12 cellular contexts compared by ENCODE assay signal in genomic region chr3:58043933-58044332, GRCh38. TPM values are rescaled to one million over a fixed set of nuclear protein-coding genes. Genes with fewer than 3 reads are reported as not detected.
DNase-seq lines count a peak whose midpoint lies in the region; ATAC-seq and TF ChIP-seq lines count a peak whose summit lies in the region.
"Had no signal": no experiment of that assay in that cellular context is flagged by ENCODE, and none has a peak within 500 bp of the region (broad histone marks: within the 10 kb centered on the region; RNA-seq: fewer than 3 reads in every experiment).

No MANE protein-coding gene starts in this region.

- WGBS in right lobe of liver (ENCODE audit: insufficient coverage, low coverage, low lambda C conversion rate, missing lambda C conversion rate) = 43% methylated on average over 3 of the region's 4 CpGs
- WGBS in transverse colon (ENCODE audit: low coverage in 1 of 2), 2 donors = 55% methylated on average over 4 of the region's 4 CpGs; no CpG with 5 or more reads in 1 of the 2 donors

- no peaks in the 10 kb centered on the region for H3K9me3 Mint-ChIP-seq in activated T-cell treated with anti-CD3 and anti-CD28 coated beads, Interleukin-2, amount 50 U/mL, for 72 hours
- H3K9me3 Mint-ChIP-seq: activated naive CD8-positive, alpha-beta T cell treated with anti-CD3 and anti-CD28 coated beads, Interleukin-2, amount 10 ng/mL, durations not matched to agents 7 days and 5 days had no signal

- H3K27ac ChIP-seq in brain microvascular endothelial cell (peak overlapping the region; percentile 5), right lobe of liver (peak overlapping the region in 2 of 3 donors; percentile 15 to 35), transverse colon (peak overlapping the region; percentile 23 to 79 (median 52)), caudate nucleus (ENCODE audit: low read depth, low read length) (no peak overlapping the region)

- H3K27me3 ChIP-seq in brain microvascular endothelial cell (replicated peaks) (no peaks in the 10 kb centered on the region), right lobe of liver (no peaks in the 10 kb centered on the region), transverse colon (no peaks in the 10 kb centered on the region)

- TF ChIP-seq POLR2A in right lobe of liver (IDR thresholded peaks at IDR 0.05) (no peak), transverse colon (IDR thresholded peaks at IDR 0.05) (no peak)

- intact Hi-C loops in right lobe of liver (cut with DNase I) = no loop called here
- intact Hi-C loops in transverse colon (cut with DNase I; ENCODE audit: low total_unique reads) = no loop called here
- intact Hi-C loops in sciatic nerve (cut with DNase I) = no loop called here

- TF ChIP-seq CTCF in brain microvascular endothelial cell (IDR thresholded peaks at IDR 0.05; ENCODE audit: low read depth, low read length, missing control alignments) = no peak
- no peak for TF ChIP-seq CTCF in right lobe of liver (IDR thresholded peaks at IDR 0.05)
- no peak for TF ChIP-seq CTCF in transverse colon (IDR thresholded peaks at IDR 0.05)

- peaks cover 0 to 62% (median 29%) of the 10 kb centered on the region in 4 donors for H3K4me1 ChIP-seq in right lobe of liver
- peaks cover 37 to 61% (median 47%) of the 10 kb centered on the region in 4 donors for H3K4me1 ChIP-seq in transverse colon

- H3K9me3 ChIP-seq in right lobe of liver (no peaks in the 10 kb centered on the region), transverse colon (no peaks in the 10 kb centered on the region)

- H3K4me3 ChIP-seq in brain microvascular endothelial cell (ENCODE audit: low read depth, low read length) = no peak overlapping the region
- H3K4me3 ChIP-seq in right lobe of liver = no peak overlapping the region
- H3K4me3 ChIP-seq in transverse colon = no peak overlapping the region

- H3K27ac Mint-ChIP-seq in activated T-cell treated with anti-CD3 and anti-CD28 coated beads, Interleukin-2, amount 50 U/mL, for 72 hours = no peak overlapping the region
- H3K27ac Mint-ChIP-seq: activated naive CD8-positive, alpha-beta T cell treated with anti-CD3 and anti-CD28 coated beads, Interleukin-2, amount 10 ng/mL, durations not matched to agents 7 days and 5 days had no signal

- H3K36me3 ChIP-seq in brain microvascular endothelial cell (replicated peaks) = no peaks in the 10 kb centered on the region
- no peaks in the 10 kb centered on the region for H3K36me3 ChIP-seq in right lobe of liver
- H3K36me3 ChIP-seq in transverse colon = no peaks in the 10 kb centered on the region

- no peak overlapping the region for H3K4me3 Mint-ChIP-seq in activated T-cell treated with anti-CD3 and anti-CD28 coated beads, Interleukin-2, amount 50 U/mL, for 72 hours
- H3K4me3 Mint-ChIP-seq: activated naive CD8-positive, alpha-beta T cell treated with anti-CD3 and anti-CD28 coated beads, Interleukin-2, amount 10 ng/mL, durations not matched to agents 7 days and 5 days had no signal

- H3K27me3 Mint-ChIP-seq in activated T-cell treated with anti-CD3 and anti-CD28 coated beads, Interleukin-2, amount 50 U/mL, for 72 hours (ENCODE audit: low read depth) = no peaks in the 10 kb centered on the region

- H3K36me3 Mint-ChIP-seq in activated T-cell treated with anti-CD3 and anti-CD28 coated beads, Interleukin-2, amount 50 U/mL, for 72 hours (ENCODE audit: insufficient read depth in 2 of 2) = no peaks in the 10 kb centered on the region

- no peak for DNase-seq in activated T-cell treated with anti-CD3 and anti-CD28 coated beads, Interleukin-2, amount 50 U/mL, for 72 hours
- DNase-seq in activated T-cell treated with anti-CD3 and anti-CD28 coated beads, Interleukin-2, amount 50 U/mL, for 1 hour = no peak
- DNase-seq in brain microvascular endothelial cell = no peak
- DNase-seq in right lobe of liver = no peak
- no peak for DNase-seq in transverse colon
- no peak for DNase-seq in sciatic nerve (ENCODE audit: low spot score)
- no peak for DNase-seq in caudate nucleus (lab: John Stamatoyannopoulos, UW)
- DNase-seq: activated CD4-positive, alpha-beta T cell treated with anti-CD3 and anti-CD28 coated beads, Interleukin-2, amount 50 U/mL, for 1 hour; activated naive CD8-positive, alpha-beta T cell treated with anti-CD3 and anti-CD28 coated beads, Interleukin-2, amount 10 ng/mL, durations not matched to agents 7 days and 5 days; hippocampal formation; stimulated activated CD4-positive, alpha-beta T cell treated with anti-CD3 and anti-CD28 coated beads, Interleukin-12 subunit alpha, Interleukin-12 subunit beta, amount 100 ng/mL, for 4 hours had no signal

- in situ Hi-C loops in brain microvascular endothelial cell (cut with HindIII; ENCODE audit: low pct_ligation_motif_present, low sequenced_read_pairs) (no loop called here), transverse colon (cut with MboI; ENCODE audit: low pct_ligation_motif_present in 1 of 4, low pct_unique_long_range_greater_than_20kb in 1 of 4, low sequenced_read_pairs in 3 of 4) (no loop called here)

- ATAC-seq in activated T-cell treated with anti-CD3 and anti-CD28 coated beads, Interleukin-2, amount 50 U/mL, for 72 hours (replicated peaks in 1 of 2) = peak; percentile 32 to 70
- no peak for ATAC-seq in right lobe of liver
- no peak for ATAC-seq in sciatic nerve
- no peak for ATAC-seq in GM18498 (IDR thresholded peaks at IDR 0.05; ENCODE audit: unreplicated experiment)

- peaks cover 71% of the 10 kb centered on the region for H3K4me1 Mint-ChIP-seq in activated T-cell treated with anti-CD3 and anti-CD28 coated beads, Interleukin-2, amount 50 U/mL, for 72 hours (ENCODE audit: low read depth)

- TF ChIP-seq EP300 in transverse colon (IDR thresholded peaks at IDR 0.05; ENCODE audit: low read depth) = no peak

RNA-seq across cellular contexts. Expression of gene FLNB, which starts 35.7 kb away (rescaled TPM):
- 10 to 100 TPM; 46.1 to 56.7 TPM for total RNA-seq in activated T-cell treated with anti-CD3 and anti-CD28 coated beads, Interleukin-2, amount 50 U/mL, for 72 hours
- total RNA-seq in right lobe of liver (100 to 1,000 TPM in 2 of 6 experiments, 10 to 100 TPM in 4; 48.4 to 109 (median 97.8) TPM), transverse colon (100 to 1,000 TPM; 282 to 707 (median 563) TPM), sciatic nerve (514 TPM)

Comparison
In these comparisons a context has a peak if more than half of its experiments do, and no peak if none do; other contexts are left out.
1. ATAC-seq: peak in activated T-cell treated with anti-CD3 and anti-CD28 coated beads, Interleukin-2, amount 50 U/mL, for 72 hours (2 of 2); none in right lobe of liver (0 of 4), sciatic nerve (single experiment) and GM18498 (single experiment).